Comparison of ENCODE assay signal across 9 cellular contexts in genomic region chr3:25441234-25441856, GRCh38. TPM values are rescaled to one million over a fixed set of nuclear protein-coding genes. Genes with fewer than 3 reads are reported as not detected.
DNase-seq lines count a peak whose midpoint lies in the region; ATAC-seq and TF ChIP-seq lines count a peak whose summit lies in the region.
"Had no signal": no experiment of that assay in that cellular context is flagged by ENCODE, and none has a peak within 500 bp of the region (broad histone marks: within the 10 kb centered on the region; RNA-seq: fewer than 3 reads in every experiment).

No MANE protein-coding gene starts in this region.

- H3K27me3 Mint-ChIP-seq in activated CD4-positive, alpha-beta T cell treated with anti-CD3 and anti-CD28 coated beads, Interleukin-2, amount 10 ng/mL, durations not matched to agents 24 days and 14 days = no peaks in the 10 kb centered on the region

- H3K4me1 Mint-ChIP-seq in activated CD4-positive, alpha-beta T cell treated with anti-CD3 and anti-CD28 coated beads, Interleukin-2, amount 10 ng/mL, durations not matched to agents 24 days and 14 days = no peaks in the 10 kb centered on the region
- H3K4me1 Mint-ChIP-seq: activated B cell treated with CpG ODN at 0.5 μM for 24 hours had no signal

- intact Hi-C loops in activated CD4-positive, alpha-beta T cell treated with anti-CD3 and anti-CD28 coated beads, Interleukin-2, amount 10 ng/mL, durations not matched to agents 24 days and 14 days (cut with micrococcal nuclease) = no loop called here

- TF ChIP-seq CTCF in AG04449 (IDR thresholded peaks at IDR 0.05; ENCODE audit: insufficient read depth, low read length, missing control alignments) = peak; percentile 57
- peak; percentile 50 for TF ChIP-seq CTCF in GM13976 (IDR thresholded peaks at IDR 0.05; ENCODE audit: borderline replicate concordance, control extremely low read depth, extremely low read depth, insufficient read depth, missing control alignments)

- DNase-seq in AG04449 (ENCODE audit: low read depth, low spot score) (no peak), GM13976 (ENCODE audit: low spot score) (no peak), left lobe of liver (ENCODE audit: low spot score) (no peak), NCI-H2196 (lab: John Stamatoyannopoulos, UW; ENCODE audit: unreplicated experiment) (no peak)
- DNase-seq in activated CD4-positive, alpha-beta T cell treated with anti-CD3 and anti-CD28 coated beads, Interleukin-2, amount 10 ng/mL, durations not matched to agents 24 days and 14 days = peak; percentile 70
- DNase-seq: activated B cell treated with CpG ODN at 0.5 μM for 24 hours had no signal

- CTCF ChIA-PET in AG04449 (lab: Yijun Ruan, JAX) = interaction anchor here (1.0 to 3.2 kb wide), 7 partner anchors 8 to 155 kb away, joined by 3 to 14 read pairs (median 5); partner anchors contain the start of gene RARB

- no peak overlapping the region for H3K4me3 ChIP-seq in AG04449 (ENCODE audit: low read depth, low read length)

- H3K27ac Mint-ChIP-seq in activated CD4-positive, alpha-beta T cell treated with anti-CD3 and anti-CD28 coated beads, Interleukin-2, amount 10 ng/mL, durations not matched to agents 24 days and 14 days = no peak overlapping the region
- H3K27ac Mint-ChIP-seq: activated B cell treated with CpG ODN at 0.5 μM for 24 hours had no signal

- in situ Hi-C loops in GM13976 (cut with MboI; ENCODE audit: low sequenced_read_pairs, unreplicated experiment) = no loop called here

- ATAC-seq in left lobe of liver = peak; percentile 68
- ATAC-seq in HG03039 (IDR thresholded peaks at IDR 0.05; ENCODE audit: unreplicated experiment) = no peak
- no peak for ATAC-seq in HG03095 (IDR thresholded peaks at IDR 0.05; ENCODE audit: unreplicated experiment)
- ATAC-seq in GM21576 (IDR thresholded peaks at IDR 0.05; ENCODE audit: unreplicated experiment) = no peak

- H3K36me3 Mint-ChIP-seq in activated CD4-positive, alpha-beta T cell treated with anti-CD3 and anti-CD28 coated beads, Interleukin-2, amount 10 ng/mL, durations not matched to agents 24 days and 14 days (ENCODE audit: low read depth) = no peaks in the 10 kb centered on the region

- H3K4me3 Mint-ChIP-seq in activated CD4-positive, alpha-beta T cell treated with anti-CD3 and anti-CD28 coated beads, Interleukin-2, amount 10 ng/mL, durations not matched to agents 24 days and 14 days = no peak overlapping the region
- H3K4me3 Mint-ChIP-seq: activated B cell treated with CpG ODN at 0.5 μM for 24 hours had no signal

- H3K9me3 Mint-ChIP-seq in activated CD4-positive, alpha-beta T cell treated with anti-CD3 and anti-CD28 coated beads, Interleukin-2, amount 10 ng/mL, durations not matched to agents 24 days and 14 days = no peaks in the 10 kb centered on the region
- H3K9me3 Mint-ChIP-seq: activated B cell treated with CpG ODN at 0.5 μM for 24 hours had no signal

- POLR2A ChIA-PET in AG04449 (lab: Yijun Ruan, JAX) = no interaction called here

RNA-seq across cellular contexts. Expression of gene RARB, which starts 13.3 kb away (rescaled TPM):
- total RNA-seq in activated CD4-positive, alpha-beta T cell treated with anti-CD3 and anti-CD28 coated beads, Interleukin-2, amount 10 ng/mL, durations not matched to agents 24 days and 14 days = not detected in 2 replicates
- 2.2 TPM for total RNA-seq in left lobe of liver
- total RNA-seq: activated B cell treated with CpG ODN at 0.5 μM for 24 hours had no signal
